2 cellular contexts compared by ENCODE assay signal in the genomic region with DNA sequence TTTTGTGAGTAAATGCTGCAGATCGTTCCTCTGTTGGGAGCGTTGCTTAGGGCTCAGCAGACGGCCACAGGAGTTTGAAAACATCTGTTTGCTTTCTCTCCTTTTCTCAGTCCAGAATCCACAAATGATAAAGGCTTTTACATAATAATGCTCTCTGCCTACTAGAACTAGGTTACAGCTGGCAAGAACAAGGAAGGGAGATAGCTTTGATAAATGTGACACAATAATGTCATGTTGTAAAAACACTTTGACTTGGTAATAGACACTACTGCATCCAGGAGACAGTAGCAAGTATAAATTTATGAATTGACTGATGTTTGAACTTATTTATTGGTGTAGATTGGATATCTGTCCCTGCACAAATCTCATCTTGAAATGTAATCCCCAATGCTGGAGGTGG.
TF ChIP-seq lines count a peak whose summit lies in the region.

No MANE protein-coding gene starts in this region.

TF ChIP-seq in GM23338, 12 proteins besides CTCF, POLR2A, EP300 and RAD21:
- TF ChIP-seq ZNF462 (CRISPR knock-in tag; IDR thresholded peaks at IDR 0.05) (no peak), STAT1 (IDR thresholded peaks at IDR 0.05; ENCODE audit: unreplicated experiment) (no peak), CREB1 (CRISPR knock-in tag; IDR thresholded peaks at IDR 0.05; ENCODE audit: low read depth) (no peak), ETS1 (IDR thresholded peaks at IDR 0.05) (no peak), EZH2phosphoT487 (IDR thresholded peaks at IDR 0.05; ENCODE audit: unreplicated experiment) (no peak)

TF ChIP-seq in WTC11, 78 proteins besides CTCF, POLR2A, EP300 and RAD21 (continued from another document):
- no peak for TF ChIP-seq ATF6 (CRISPR knock-in tag; IDR thresholded peaks at IDR 0.05)
- no peak for TF ChIP-seq GTF2I (CRISPR knock-in tag; conservative IDR thresholded peaks at IDR 0.05)
- no peak for TF ChIP-seq AFF4 (CRISPR knock-in tag; IDR thresholded peaks at IDR 0.05; ENCODE audit: borderline replicate concordance)
- TF ChIP-seq ERG (CRISPR knock-in tag; IDR thresholded peaks at IDR 0.05), result no peak
- no peak for TF ChIP-seq ZNF532 (CRISPR knock-in tag; IDR thresholded peaks at IDR 0.05; ENCODE audit: borderline replicate concordance)
- no peak for TF ChIP-seq NFE2L1 (CRISPR knock-in tag; IDR thresholded peaks at IDR 0.05)
- no peak for TF ChIP-seq ZNF121 (CRISPR knock-in tag; IDR thresholded peaks at IDR 0.05)
- TF ChIP-seq, protein P1, sequence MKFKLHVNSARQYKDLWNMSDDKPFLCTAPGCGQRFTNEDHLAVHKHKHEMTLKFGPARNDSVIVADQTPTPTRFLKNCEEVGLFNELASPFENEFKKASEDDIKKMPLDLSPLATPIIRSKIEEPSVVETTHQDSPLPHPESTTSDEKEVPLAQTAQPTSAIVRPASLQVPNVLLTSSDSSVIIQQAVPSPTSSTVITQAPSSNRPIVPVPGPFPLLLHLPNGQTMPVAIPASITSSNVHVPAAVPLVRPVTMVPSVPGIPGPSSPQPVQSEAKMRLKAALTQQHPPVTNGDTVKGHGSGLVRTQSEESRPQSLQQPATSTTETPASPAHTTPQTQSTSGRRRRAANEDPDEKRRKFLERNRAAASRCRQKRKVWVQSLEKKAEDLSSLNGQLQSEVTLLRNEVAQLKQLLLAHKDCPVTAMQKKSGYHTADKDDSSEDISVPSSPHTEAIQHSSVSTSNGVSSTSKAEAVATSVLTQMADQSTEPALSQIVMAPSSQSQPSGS (CRISPR knock-in tag; IDR thresholded peaks at IDR 0.05; ENCODE audit: borderline replicate concordance, low read depth), result no peak
- TF ChIP-seq NR1H2 (CRISPR knock-in tag; IDR thresholded peaks at IDR 0.05), result no peak
- TF ChIP-seq MYBL2 (CRISPR knock-in tag; IDR thresholded peaks at IDR 0.05), result no peak
- no peak for TF ChIP-seq NR3C1 (CRISPR knock-in tag; conservative IDR thresholded peaks at IDR 0.05; ENCODE audit: low read depth)
- no peak for TF ChIP-seq KAT7 (CRISPR knock-in tag; IDR thresholded peaks at IDR 0.05; ENCODE audit: borderline replicate concordance)
- TF ChIP-seq ZNF232 (CRISPR knock-in tag; IDR thresholded peaks at IDR 0.05), result no peak
